In the genomic region with DNA sequence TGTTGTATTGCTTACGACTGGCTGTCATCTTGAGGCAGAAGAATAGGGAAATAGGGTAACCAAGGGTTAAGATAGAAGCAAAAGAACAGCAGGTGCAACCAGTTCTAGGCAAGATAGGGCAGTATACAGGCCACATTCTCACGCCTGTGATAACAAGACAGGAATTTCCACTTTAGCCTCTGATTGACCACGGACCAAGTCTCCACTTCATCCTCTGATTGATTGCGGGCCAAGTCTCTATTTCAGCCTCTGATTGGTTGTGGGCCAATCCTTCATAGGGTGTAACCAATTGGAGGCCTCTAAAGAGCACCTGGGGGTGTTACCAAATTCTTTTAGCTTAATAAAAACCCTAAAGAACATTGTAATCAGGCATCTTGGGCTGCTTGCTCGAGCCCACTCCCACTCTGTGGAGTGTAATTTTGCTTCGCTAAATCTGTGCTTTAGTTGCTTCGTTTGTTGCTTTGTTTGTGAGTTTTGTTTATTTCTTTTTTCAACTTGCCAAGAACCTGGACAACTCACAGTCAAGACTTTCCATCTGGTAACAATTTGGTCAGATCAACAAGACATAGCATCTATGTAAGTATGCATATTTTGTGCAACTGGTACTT, we compare ENCODE assay signal across 17 cellular contexts. TPM values are rescaled to one million over a fixed set of nuclear protein-coding genes. Genes with fewer than 3 reads are reported as not detected.
DNase-seq lines count a peak whose midpoint lies in the region; ATAC-seq and TF ChIP-seq lines count a peak whose summit lies in the region.
"Had no signal": no experiment of that assay in that cellular context is flagged by ENCODE, and none has a peak within 500 bp of the region (broad histone marks: within the 10 kb centered on the region; RNA-seq: fewer than 3 reads in every experiment).

No MANE protein-coding gene starts in this region.

- ATAC-seq in HCT116 = peak; percentile 40; the same call in 1 of the 2 replicates
- no peak for ATAC-seq in GM21529 (IDR thresholded peaks at IDR 0.05; ENCODE audit: unreplicated experiment)
- ATAC-seq: stimulated activated naive CD8-positive, alpha-beta T cell treated with anti-CD3 and anti-CD28 coated beads, Interleukin-15, Interleukin-2, amounts not matched to agents 100 U/mL and 50 U/mL, for 24 hours had no signal

- H3K4me3 Mint-ChIP-seq in Caco-2 (ENCODE audit: unreplicated experiment) = peak overlapping the region; percentile 45
- no peak overlapping the region for H3K4me3 Mint-ChIP-seq in neural progenitor cell
- H3K4me3 Mint-ChIP-seq in CD8-positive, alpha-beta memory T cell = no peak overlapping the region
- H3K4me3 Mint-ChIP-seq: activated CD4-positive, alpha-beta T cell treated with anti-CD3 and anti-CD28 coated beads, Interleukin-2, amount 10 ng/mL, durations not matched to agents 7 days and 5 days had no signal

- CTCF ChIA-PET in Caco-2 (lab: Charles Lee) (interaction anchor here (0.7 to 1.1 kb wide), 2 partner anchors 22 to 27 kb away, joined by 3 read pairs; no protein-coding TSS in a partner anchor), HCT116 (lab: Charles Lee) (no interaction called here)
- CTCF ChIA-PET in CD8-positive, alpha-beta memory T cell (lab: Charles Lee) = no interaction called here

- H3K9ac ChIP-seq in HCT116 (ENCODE audit: low read length) (no peak overlapping the region), neural progenitor cell (no peak overlapping the region)

- peaks cover 22% of the 10 kb centered on the region for H3K4me1 ChIP-seq in Caco-2
- H3K4me1 ChIP-seq in HCT116 (ENCODE audit: control insufficient read depth in 1 of 2, insufficient read depth in 2 of 2, low read length in 2 of 2) = no peaks in the 10 kb centered on the region
- H3K4me1 ChIP-seq in neural progenitor cell = no peaks in the 10 kb centered on the region
- no peaks in the 10 kb centered on the region for H3K4me1 ChIP-seq in CD8-positive, alpha-beta memory T cell (ENCODE audit: insufficient read depth, low read length)
- H3K4me1 ChIP-seq: ascending aorta had no signal

- DNase-seq in Caco-2 = peak; percentile 82 to 86
- no peak for DNase-seq in HCT116 (ENCODE audit: low read depth, low spot score)
- DNase-seq in choroid plexus epithelial cell (ENCODE audit: low read depth) = peak; percentile 31
- DNase-seq in neural progenitor cell (ENCODE audit: low spot score) = peak; percentile 5
- DNase-seq in stimulated activated naive CD4-positive, alpha-beta T cell (lab: John Stamatoyannopoulos, UW) = no peak
- DNase-seq in AML-193 (lab: John Stamatoyannopoulos, UW) = no peak
- DNase-seq in CD8-positive, alpha-beta memory T cell = no peak
- DNase-seq: activated CD4-positive, alpha-beta T cell treated with anti-CD3 and anti-CD28 coated beads, Interleukin-2, amount 10 ng/mL, durations not matched to agents 7 days and 5 days; activated naive CD4-positive, alpha-beta T cell treated with Interleukin-2 at 50 U/mL for 16 hours; COR-L47; hippocampal formation; NCI-H1436; NCI-H2171; stimulated activated CD4-positive, alpha-beta T cell treated with anti-CD3 and anti-CD28 coated beads, Interleukin-15, amount 100 ng/mL, for 24 hours; stimulated activated naive CD8-positive, alpha-beta T cell treated with anti-CD3 and anti-CD28 coated beads, Interleukin-15, Interleukin-2, amounts not matched to agents 100 U/mL and 50 U/mL, for 24 hours had no signal

- no peaks in the 10 kb centered on the region for H3F3A ChIP-seq in neural progenitor cell (ENCODE audit: low read depth)

- TF ChIP-seq CTCF in Caco-2 (IDR thresholded peaks at IDR 0.05; ENCODE audit: insufficient read depth in 1 of 2, low read depth in 1 of 2, low read length in 1 of 2, severe bottlenecking in 1 of 2, unreplicated experiment in 1 of 2) (no peak), HCT116 (IDR thresholded peaks at IDR 0.05 in 2 of 3, conservative IDR thresholded peaks at IDR 0.05 in 1 of 3; ENCODE audit: borderline replicate concordance in 1 of 3, insufficient read depth in 1 of 3, low read depth in 2 of 3, low read length in 2 of 3) (no peak), choroid plexus epithelial cell (conservative IDR thresholded peaks at IDR 0.05; ENCODE audit: low read depth, low read length) (no peak), neural progenitor cell (IDR thresholded peaks at IDR 0.05) (no peak)

- no peak for TF ChIP-seq RAD21 in HCT116 (IDR thresholded peaks at IDR 0.05; ENCODE audit: low read depth)

- H3K79me2 ChIP-seq in HCT116 (ENCODE audit: insufficient read depth, low read length) = no peaks in the 10 kb centered on the region
- H3K79me2 ChIP-seq in neural progenitor cell (ENCODE audit: low read depth) = no peaks in the 10 kb centered on the region

- H3K36me3 Mint-ChIP-seq in Caco-2 (ENCODE audit: insufficient read depth, unreplicated experiment) (no peaks in the 10 kb centered on the region), neural progenitor cell (no peaks in the 10 kb centered on the region)
- H3K36me3 Mint-ChIP-seq in CD8-positive, alpha-beta memory T cell = no peaks in the 10 kb centered on the region

- H3K4me3 ChIP-seq in Caco-2 (ENCODE audit: low read depth, low read length) (no peak overlapping the region), HCT116 (replicated peaks in 1 of 2; ENCODE audit: low read depth in 1 of 2, low read length in 2 of 2) (no peak overlapping the region), choroid plexus epithelial cell (ENCODE audit: low read depth, low read length) (no peak overlapping the region), neural progenitor cell (no peak overlapping the region)
- no peak overlapping the region for H3K4me3 ChIP-seq in CD8-positive, alpha-beta memory T cell (ENCODE audit: low read length)
- H3K4me3 ChIP-seq: ascending aorta had no signal

- H3K4me2 ChIP-seq in HCT116 (ENCODE audit: low read length) = no peak overlapping the region
- H3K4me2 ChIP-seq in neural progenitor cell = no peak overlapping the region

- H3K27ac ChIP-seq in HCT116 (ENCODE audit: low read depth, low read length) (no peak overlapping the region), neural progenitor cell (no peak overlapping the region)
- H3K27ac ChIP-seq in CD8-positive, alpha-beta memory T cell (ENCODE audit: low read depth, low read length) = no peak overlapping the region
- H3K27ac ChIP-seq: ascending aorta had no signal

- H3K9me3 Mint-ChIP-seq in Caco-2 (ENCODE audit: unreplicated experiment) (no peaks in the 10 kb centered on the region), neural progenitor cell (peaks cover 2% of the 10 kb centered on the region)
- peaks cover 0 to 6% (median 0%) of the 10 kb centered on the region in 5 donors for H3K9me3 Mint-ChIP-seq in CD8-positive, alpha-beta memory T cell
- H3K9me3 Mint-ChIP-seq: activated CD4-positive, alpha-beta T cell treated with anti-CD3 and anti-CD28 coated beads, Interleukin-2, amount 10 ng/mL, durations not matched to agents 7 days and 5 days had no signal

- no peaks in the 10 kb centered on the region for H3K27me3 ChIP-seq in Caco-2 (replicated peaks; ENCODE audit: control insufficient read depth, insufficient read depth, low read length)
- H3K27me3 ChIP-seq in HCT116 (ENCODE audit: insufficient read depth, low read length) = no peaks in the 10 kb centered on the region
- peaks cover 23% of the 10 kb centered on the region for H3K27me3 ChIP-seq in neural progenitor cell
- H3K27me3 ChIP-seq in CD8-positive, alpha-beta memory T cell (ENCODE audit: insufficient read depth, low read length, poor library complexity, severe bottlenecking) = no peaks in the 10 kb centered on the region
- H3K27me3 ChIP-seq: ascending aorta had no signal

- H3K27me3 Mint-ChIP-seq in Caco-2 (ENCODE audit: insufficient read depth, unreplicated experiment) (no peaks in the 10 kb centered on the region), neural progenitor cell (ENCODE audit: insufficient read depth, low read depth) (peaks cover 4% of the 10 kb centered on the region)
- peaks cover 4 to 7% of the 10 kb centered on the region in 2 donors for H3K27me3 Mint-ChIP-seq in CD8-positive, alpha-beta memory T cell

- no peaks in the 10 kb centered on the region for H3K9me3 ChIP-seq in Caco-2
- no peaks in the 10 kb centered on the region for H3K9me3 ChIP-seq in HCT116 (ENCODE audit: control insufficient read depth in 1 of 2, insufficient read depth in 1 of 2, low read depth in 1 of 2, low read length in 2 of 2)
- H3K9me3 ChIP-seq in neural progenitor cell (ENCODE audit: low read depth) = no peaks in the 10 kb centered on the region
- no peaks in the 10 kb centered on the region for H3K9me3 ChIP-seq in CD8-positive, alpha-beta memory T cell (ENCODE audit: low read length)
- H3K9me3 ChIP-seq: ascending aorta had no signal

- no peaks in the 10 kb centered on the region for H4K20me1 ChIP-seq in HCT116 (ENCODE audit: insufficient read depth)
- no peaks in the 10 kb centered on the region for H4K20me1 ChIP-seq in neural progenitor cell (ENCODE audit: low read depth)

- H3K4me1 Mint-ChIP-seq in Caco-2 (ENCODE audit: low read depth, unreplicated experiment) (peaks cover 12% of the 10 kb centered on the region), neural progenitor cell (no peaks in the 10 kb centered on the region)
- H3K4me1 Mint-ChIP-seq in CD8-positive, alpha-beta memory T cell = no peaks in the 10 kb centered on the region
- H3K4me1 Mint-ChIP-seq: activated CD4-positive, alpha-beta T cell treated with anti-CD3 and anti-CD28 coated beads, Interleukin-2, amount 10 ng/mL, durations not matched to agents 7 days and 5 days had no signal

- no peak for TF ChIP-seq POLR2A in HCT116 (IDR thresholded peaks at IDR 0.05; ENCODE audit: borderline replicate concordance, extremely low read depth, insufficient read depth, insufficient read length)

- H3K27ac Mint-ChIP-seq in Caco-2 (ENCODE audit: unreplicated experiment) = peak overlapping the region; percentile 39
- H3K27ac Mint-ChIP-seq in neural progenitor cell = no peak overlapping the region
- no peak overlapping the region for H3K27ac Mint-ChIP-seq in CD8-positive, alpha-beta memory T cell
- H3K27ac Mint-ChIP-seq: activated CD4-positive, alpha-beta T cell treated with anti-CD3 and anti-CD28 coated beads, Interleukin-2, amount 10 ng/mL, durations not matched to agents 7 days and 5 days had no signal

- POLR2A ChIA-PET in Caco-2 (lab: Charles Lee) (interaction anchor here (1.1 kb wide), 1 partner anchor 8 kb away, joined by 5 read pairs; the partner anchor contains the start of gene TBC1D9), HCT116 (lab: Charles Lee) (no interaction called here)
- POLR2A ChIA-PET in CD8-positive, alpha-beta memory T cell (lab: Charles Lee) = no interaction called here

- H2AFZ ChIP-seq in HCT116 (ENCODE audit: low read depth, low read length, poor library complexity, severe bottlenecking) = no peak overlapping the region
- H2AFZ ChIP-seq in neural progenitor cell (replicated peaks) = no peak overlapping the region

- intact Hi-C loops in Caco-2 (cut with micrococcal nuclease; ENCODE audit: unreplicated experiment) (no loop called here), HCT116 (cut with micrococcal nuclease) (no loop called here)

- RAD21 ChIA-PET in HCT116 (lab: Charles Lee; ENCODE audit: low non-redundant PET in 1 of 2, low total read pairs in 2 of 2, uncharacterized antibody in 2 of 2, unreplicated experiment in 2 of 2) = no interaction called here

- H3K9me2 ChIP-seq in HCT116 (ENCODE audit: insufficient read depth) = no peaks in the 10 kb centered on the region

- H3K36me3 ChIP-seq in Caco-2 (ENCODE audit: control insufficient read depth, insufficient read depth, low read length) = no peaks in the 10 kb centered on the region
- H3K36me3 ChIP-seq in HCT116 (ENCODE audit: control insufficient read depth in 1 of 2, insufficient read depth in 2 of 2, low read length in 2 of 2) = no peaks in the 10 kb centered on the region
- no peaks in the 10 kb centered on the region for H3K36me3 ChIP-seq in neural progenitor cell
- no peaks in the 10 kb centered on the region for H3K36me3 ChIP-seq in CD8-positive, alpha-beta memory T cell (ENCODE audit: insufficient read depth, low read length)
- H3K36me3 ChIP-seq: ascending aorta had no signal

- no TSS peak for BruUV-seq in Caco-2 (replicated peaks; lab: Mats Ljungman, UMichigan)
- BruUV-seq in HCT116 (replicated peaks; lab: Mats Ljungman, UMichigan) = no TSS peak

RNA-seq across cellular contexts. Expression of gene TBC1D9, which starts 8.7 kb away (rescaled TPM):
- 12.5 and 13.6 TPM in 2 replicates for total RNA-seq in Caco-2 (2022)
- total RNA-seq in HCT116 (2021; ENCODE audit: unreplicated experiment) = 9.5 TPM
- 4.7 and 5.1 TPM in 2 replicates for polyA plus RNA-seq in HCT116 (2012)
- 8.8 and 11.3 TPM in 2 replicates for total RNA-seq in neural progenitor cell (ENCODE audit: low replicate concordance)
- total RNA-seq in CD8-positive, alpha-beta memory T cell = under 1 TPM; 0.13 to 0.46 TPM
- polyA plus RNA-seq in CD8-positive, alpha-beta memory T cell = not detected

Comparison
In these comparisons a context has a peak if more than half of its experiments do, and no peak if none do; other contexts are left out.
1. DNase-seq: peak in Caco-2 (2 of 2), choroid plexus epithelial cell (single experiment) and neural progenitor cell (single experiment); none in HCT116 (single experiment), stimulated activated naive CD4-positive, alpha-beta T cell (0 of 6), AML-193 (0 of 2) and CD8-positive, alpha-beta memory T cell (0 of 5).